In genomic region chr5:157328277-157328912, GRCh38 we compare ENCODE assay signal across 8 cellular contexts.
DNase-seq lines count a peak whose midpoint lies in the region; ATAC-seq, FAIRE-seq and TF ChIP-seq lines count a peak whose summit lies in the region.

No MANE protein-coding gene starts in this region.

- H3K4me1 Mint-ChIP-seq in activated naive CD8-positive, alpha-beta T cell treated with anti-CD3 and anti-CD28 coated beads, Interleukin-2, amount 10 ng/mL, durations not matched to agents 7 days and 5 days, result peaks cover 17% of the 10 kb centered on the region
- H3K4me1 Mint-ChIP-seq in progenitor cell of endocrine pancreas (ENCODE audit: low read depth), result no peaks in the 10 kb centered on the region

- H3K36me3 Mint-ChIP-seq in activated naive CD8-positive, alpha-beta T cell treated with anti-CD3 and anti-CD28 coated beads, Interleukin-2, amount 10 ng/mL, durations not matched to agents 7 days and 5 days, result peaks cover 50% of the 10 kb centered on the region
- H3K36me3 Mint-ChIP-seq in progenitor cell of endocrine pancreas (ENCODE audit: insufficient read depth), result peaks cover 24% of the 10 kb centered on the region

- peak; percentile 93 for TF ChIP-seq CTCF in GM10248 (IDR thresholded peaks at IDR 0.05; ENCODE audit: control extremely low read depth, extremely low read depth, low read depth, missing control alignments)
- TF ChIP-seq CTCF in LNCAP (IDR thresholded peaks at IDR 0.05), result peak; percentile 88
- peak; percentile 96 for TF ChIP-seq CTCF in cardiac muscle cell (IDR thresholded peaks at IDR 0.05; ENCODE audit: low read depth, low read length)
- peak; percentile 90 for TF ChIP-seq CTCF in progenitor cell of endocrine pancreas (IDR thresholded peaks at IDR 0.05; ENCODE audit: unreplicated experiment)

- CTCF ChIA-PET in GM10248 (lab: Yijun Ruan, JAX), result interaction anchor here (0.7 to 10.9 kb wide), 44 partner anchors 9 to 419 kb away, joined by 3 to 168 read pairs (median 4); partner anchors contain the start of genes LSM11, MED7 and THG1L

- ATAC-seq in activated naive CD8-positive, alpha-beta T cell treated with anti-CD3 and anti-CD28 coated beads, Interleukin-2, amount 10 ng/mL, durations not matched to agents 7 days and 5 days (ENCODE audit: low read depth), result peak; percentile 91

- H3K9me3 Mint-ChIP-seq in activated naive CD8-positive, alpha-beta T cell treated with anti-CD3 and anti-CD28 coated beads, Interleukin-2, amount 10 ng/mL, durations not matched to agents 7 days and 5 days, result no peaks in the 10 kb centered on the region
- H3K9me3 Mint-ChIP-seq in progenitor cell of endocrine pancreas (ENCODE audit: low read depth), result no peaks in the 10 kb centered on the region

- no peak overlapping the region for H3K4me3 Mint-ChIP-seq in activated naive CD8-positive, alpha-beta T cell treated with anti-CD3 and anti-CD28 coated beads, Interleukin-2, amount 10 ng/mL, durations not matched to agents 7 days and 5 days
- H3K4me3 Mint-ChIP-seq in progenitor cell of endocrine pancreas (ENCODE audit: low read depth), result peak overlapping the region; percentile 4

- H3K36me3 ChIP-seq in cardiac muscle cell, result peaks cover 67% of the 10 kb centered on the region

- peak; percentile 20 for FAIRE-seq in H54 (lab: Jason Lieb, UNC)

- no peaks in the 10 kb centered on the region for H3K4me1 ChIP-seq in cardiac muscle cell (ENCODE audit: low read depth)

- peak overlapping the region; percentile 60 for H3K27ac Mint-ChIP-seq in activated naive CD8-positive, alpha-beta T cell treated with anti-CD3 and anti-CD28 coated beads, Interleukin-2, amount 10 ng/mL, durations not matched to agents 7 days and 5 days
- no peak overlapping the region for H3K27ac Mint-ChIP-seq in progenitor cell of endocrine pancreas

- H3K27ac ChIP-seq in cardiac muscle cell, result peak overlapping the region; percentile 60

- no peak overlapping the region for H3K4me3 ChIP-seq in cardiac muscle cell

- H3K9me3 ChIP-seq in cardiac muscle cell (ENCODE audit: low read depth), result no peaks in the 10 kb centered on the region

- TF ChIP-seq POLR2A in H54 (IDR thresholded peaks at IDR 0.05; ENCODE audit: low read depth, low read length), result no peak

- POLR2A ChIA-PET in GM10248 (lab: Yijun Ruan, JAX), result no interaction called here
- POLR2A ChIA-PET in activated naive CD8-positive, alpha-beta T cell treated with anti-CD3 and anti-CD28 coated beads, Interleukin-2, amount 10 ng/mL, durations not matched to agents 7 days and 5 days (lab: Charles Lee), result interaction anchor here (0.7 to 1.5 kb wide), 2 partner anchors 85 to 415 kb away, joined by 3 read pairs; partner anchors contain the start of gene LSM11

- no peaks in the 10 kb centered on the region for H3K27me3 Mint-ChIP-seq in activated naive CD8-positive, alpha-beta T cell treated with anti-CD3 and anti-CD28 coated beads, Interleukin-2, amount 10 ng/mL, durations not matched to agents 7 days and 5 days
- no peaks in the 10 kb centered on the region for H3K27me3 Mint-ChIP-seq in progenitor cell of endocrine pancreas

- peak; percentile 80 for DNase-seq in GM10248 (ENCODE audit: extremely low spot score)
- peak; percentile 76 for DNase-seq in H54 (ENCODE audit: insufficient read length, low spot score)
- peak; percentile 92 for DNase-seq in SIG-M5 treated with dmso at 0.1 percent for 504 hours (lab: John Stamatoyannopoulos, UW; ENCODE audit: unreplicated experiment)
- DNase-seq in activated naive CD8-positive, alpha-beta T cell treated with anti-CD3 and anti-CD28 coated beads, Interleukin-2, amount 10 ng/mL, durations not matched to agents 7 days and 5 days, result peak; percentile 47
- peak; percentile 86 to 95 for DNase-seq in cardiac muscle cell (ENCODE audit: low read depth in 1 of 2, low spot score in 1 of 2)
- peak; percentile 24 for DNase-seq in progenitor cell of endocrine pancreas (ENCODE audit: low spot score, unreplicated experiment)
- no peak for DNase-seq in OCI-M2 (lab: John Stamatoyannopoulos, UW; ENCODE audit: unreplicated experiment)

- no peaks in the 10 kb centered on the region for H3K27me3 ChIP-seq in cardiac muscle cell
